14 cellular contexts compared by ENCODE assay signal in the genomic region with DNA sequence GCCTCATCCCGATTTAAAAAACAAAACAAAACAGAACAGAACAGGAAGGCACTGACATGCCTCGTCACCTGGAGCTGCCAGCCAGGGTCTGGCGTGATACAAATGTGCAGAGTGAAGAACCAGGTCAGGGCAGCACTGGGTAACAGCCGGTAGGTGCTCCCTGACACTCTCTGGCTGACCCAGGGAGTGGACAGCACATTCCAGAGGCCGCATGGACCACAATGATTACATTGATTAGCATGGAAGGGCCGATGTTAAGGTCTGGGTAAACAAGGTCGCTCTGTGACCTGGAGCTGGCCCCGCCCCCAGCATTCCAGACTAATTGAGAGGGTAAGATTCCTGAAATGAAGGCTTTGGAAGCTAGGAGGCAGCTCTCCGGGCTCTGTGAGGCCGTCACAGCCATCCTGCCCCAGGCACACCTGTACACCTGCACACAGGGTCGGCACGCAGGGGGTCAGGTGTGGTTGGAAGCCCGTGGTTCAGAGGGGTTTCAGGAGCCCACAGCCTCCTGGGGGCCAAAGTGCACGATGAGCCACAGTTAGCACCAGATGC. TPM values are rescaled to one million over a fixed set of nuclear protein-coding genes. Genes with fewer than 3 reads are reported as not detected.
DNase-seq lines count a peak whose midpoint lies in the region; ATAC-seq and TF ChIP-seq lines count a peak whose summit lies in the region.
"Had no signal": no experiment of that assay in that cellular context is flagged by ENCODE, and none has a peak within 500 bp of the region (broad histone marks: within the 10 kb centered on the region; RNA-seq: fewer than 3 reads in every experiment).

No MANE protein-coding gene starts in this region.

- 38 to 64% (median 55%) methylated on average over 14 of the region's 14 CpGs for WGBS in stomach, 5 donors

- ATAC-seq in left lobe of liver (peak; percentile 65), GM18907 (IDR thresholded peaks at IDR 0.05; ENCODE audit: unreplicated experiment) (no peak)

- no peak for TF ChIP-seq EP300 in stomach (IDR thresholded peaks at IDR 0.05)

- peak; percentile 50 for DNase-seq in cerebellar cortex (ENCODE audit: low spot score)
- DNase-seq in left lobe of liver (ENCODE audit: low spot score) = peak; percentile 80
- peak; percentile 42 for DNase-seq in stomach
- DNase-seq in D341Med (ENCODE audit: low spot score) = no peak
- DNase-seq in inferior parietal cortex (ENCODE audit: extremely low spot score) = no peak
- DNase-seq: activated CD4-positive, CD25-positive, alpha-beta regulatory T cell; activated T-cell treated with anti-CD3 and anti-CD28 coated beads, Interleukin-2, amount 50 U/mL, for 1 hour; aorta; erythroblast; NCI-H446; occipital lobe; SHP77 had no signal

- intact Hi-C loops in stomach (cut with DNase I; ENCODE audit: low total_unique reads) = no loop called here

- H3K27ac ChIP-seq in HUES6 (ENCODE audit: low read depth, low read length) (peak overlapping the region; percentile 25; the same call in 1 of the 2 replicates), stomach (peak overlapping the region in 3 of 5 donors; percentile 22 to 84 (median 41))

- H3K4me3 ChIP-seq in HUES6 (ENCODE audit: low read depth, low read length) (peak overlapping the region; percentile 22; the same call in 1 of the 2 replicates), stomach (no peak overlapping the region)

- H3K36me3 ChIP-seq in HUES6 (ENCODE audit: control insufficient read depth, insufficient read depth, low read length) (no peaks in the 10 kb centered on the region), stomach (peaks cover 0 to 22% (median 2%) of the 10 kb centered on the region in 4 donors)

- H3K9me3 ChIP-seq in HUES6 (ENCODE audit: control insufficient read depth, insufficient read depth, low read depth, low read length) = no peaks in the 10 kb centered on the region
- H3K9me3 ChIP-seq in stomach = no peaks in the 10 kb centered on the region

- no peak overlapping the region for H3K9ac ChIP-seq in HUES6 (ENCODE audit: low read length)

- H3K4me1 ChIP-seq in HUES6 (ENCODE audit: control insufficient read depth, insufficient read depth, low read length) (peaks cover 54% of the 10 kb centered on the region), stomach (peaks cover 63 to 98% (median 88%) of the 10 kb centered on the region in 4 donors)

- TF ChIP-seq CTCF in stomach (IDR thresholded peaks at IDR 0.05) = no peak

- H3K27me3 ChIP-seq in HUES6 (ENCODE audit: control insufficient read depth, insufficient read depth, low read length) (peaks cover 67% of the 10 kb centered on the region; the same call in 1 of the 2 replicates), stomach (no peaks in the 10 kb centered on the region)

- TF ChIP-seq POLR2A in stomach (IDR thresholded peaks at IDR 0.05) = no peak

RNA-seq across cellular contexts. Expression of a gene that starts 21.4 kb away (rescaled TPM):
- total RNA-seq in left lobe of liver = 67.8 TPM
- total RNA-seq in stomach = 100 to 1,000 TPM in 4 of 5 donors, 10 to 100 TPM in 1; 81.7 to 171 (median 128) TPM
- polyA plus RNA-seq in stomach = 100 to 1,000 TPM in 1 of 3 donors, 10 to 100 TPM in 2; 43.7 to 153 (median 49.1) TPM

RNA-seq across cellular contexts. Expression of a gene that starts 40.0 kb away (rescaled TPM):
- total RNA-seq in left lobe of liver = 0.50 TPM
- total RNA-seq in stomach = 100 to 1,000 TPM in 1 of 5 donors, 10 to 100 TPM in 1, 1 to 10 TPM in 3; 1.5 to 147 (median 8.7) TPM
- 1 to 10 TPM; 3.2 to 5.2 (median 4.1) TPM for polyA plus RNA-seq in stomach

RNA-seq across cellular contexts. Expression of a gene that starts 48.1 kb away (rescaled TPM):
- total RNA-seq in left lobe of liver (68.9 TPM), stomach (100 to 1,000 TPM in 2 of 5 donors, 10 to 100 TPM in 3; 18.1 to 340 (median 85.3) TPM)
- 100 to 1,000 TPM; 224 to 250 (median 241) TPM for polyA plus RNA-seq in stomach

RNA-seq across cellular contexts. Expression of a gene that starts 57.3 kb away (rescaled TPM):
- total RNA-seq in left lobe of liver (8.3 TPM), stomach (10 to 100 TPM in 3 of 5 donors, 1 to 10 TPM in 2; 1.8 to 53.3 (median 11.2) TPM)
- polyA plus RNA-seq in stomach = 10 to 100 TPM; 13.4 to 21.6 (median 16.1) TPM

RNA-seq across cellular contexts. Expression of a gene that starts 57.4 kb away (rescaled TPM):
- total RNA-seq in left lobe of liver = 10.4 TPM
- total RNA-seq in stomach = 10 to 100 TPM in 4 of 5 donors, 1 to 10 TPM in 1; 8.8 to 31.9 (median 14.6) TPM
- polyA plus RNA-seq in stomach = 10 to 100 TPM; 11.5 to 20.6 (median 13.1) TPM

Comparison
In these comparisons a context has a peak if more than half of its experiments do, and no peak if none do; other contexts are left out.
1. DNase-seq: peak in cerebellar cortex (single experiment), left lobe of liver (single experiment) and stomach (single experiment); none in D341Med (single experiment) and inferior parietal cortex (single experiment).